In the genomic region with DNA sequence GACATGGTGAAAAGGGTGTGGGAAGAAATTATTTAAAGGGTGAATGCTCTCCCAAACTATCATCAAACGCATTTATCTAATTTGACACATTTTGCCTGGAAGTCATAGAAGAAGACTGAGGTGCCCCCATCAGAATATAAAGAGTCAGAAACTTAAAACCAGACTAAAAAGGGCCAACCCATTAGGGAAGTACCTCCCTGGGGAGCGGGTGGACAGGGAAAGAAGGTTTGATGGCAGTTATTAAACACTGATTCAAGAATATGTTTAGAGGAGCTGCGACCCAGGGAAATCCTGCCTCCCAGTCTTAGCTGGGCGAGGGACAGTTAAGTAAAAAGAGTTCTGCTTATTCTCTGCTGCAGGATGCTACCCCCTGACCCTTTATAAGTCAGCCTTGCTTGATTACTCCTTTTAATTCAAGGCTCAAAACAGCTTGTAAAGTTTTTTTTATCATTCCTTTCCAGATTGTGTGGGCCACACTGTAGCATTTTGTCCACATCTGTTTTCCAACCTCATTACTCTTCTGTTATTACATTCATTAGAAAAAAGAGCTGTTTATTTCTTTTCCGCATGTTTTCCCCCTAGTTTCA, we compare ENCODE assay signal across 1 cellular context.
TF ChIP-seq lines count a peak whose summit lies in the region.

No MANE protein-coding gene starts in this region.

TF ChIP-seq in liver, 16 proteins besides CTCF, POLR2A, EP300 and RAD21:
- TF ChIP-seq SP1 (IDR thresholded peaks at IDR 0.05) = no peak
- peak; percentile 62 for TF ChIP-seq NR2F2 (IDR thresholded peaks at IDR 0.05)
- no peak for TF ChIP-seq TAF1 (conservative IDR thresholded peaks at IDR 0.05)
- TF ChIP-seq EGR1 (IDR thresholded peaks at IDR 0.05; ENCODE audit: low read depth in 2 of 2) = no peak
